ENCODE assay signal across 8 cellular contexts in the genomic region with DNA sequence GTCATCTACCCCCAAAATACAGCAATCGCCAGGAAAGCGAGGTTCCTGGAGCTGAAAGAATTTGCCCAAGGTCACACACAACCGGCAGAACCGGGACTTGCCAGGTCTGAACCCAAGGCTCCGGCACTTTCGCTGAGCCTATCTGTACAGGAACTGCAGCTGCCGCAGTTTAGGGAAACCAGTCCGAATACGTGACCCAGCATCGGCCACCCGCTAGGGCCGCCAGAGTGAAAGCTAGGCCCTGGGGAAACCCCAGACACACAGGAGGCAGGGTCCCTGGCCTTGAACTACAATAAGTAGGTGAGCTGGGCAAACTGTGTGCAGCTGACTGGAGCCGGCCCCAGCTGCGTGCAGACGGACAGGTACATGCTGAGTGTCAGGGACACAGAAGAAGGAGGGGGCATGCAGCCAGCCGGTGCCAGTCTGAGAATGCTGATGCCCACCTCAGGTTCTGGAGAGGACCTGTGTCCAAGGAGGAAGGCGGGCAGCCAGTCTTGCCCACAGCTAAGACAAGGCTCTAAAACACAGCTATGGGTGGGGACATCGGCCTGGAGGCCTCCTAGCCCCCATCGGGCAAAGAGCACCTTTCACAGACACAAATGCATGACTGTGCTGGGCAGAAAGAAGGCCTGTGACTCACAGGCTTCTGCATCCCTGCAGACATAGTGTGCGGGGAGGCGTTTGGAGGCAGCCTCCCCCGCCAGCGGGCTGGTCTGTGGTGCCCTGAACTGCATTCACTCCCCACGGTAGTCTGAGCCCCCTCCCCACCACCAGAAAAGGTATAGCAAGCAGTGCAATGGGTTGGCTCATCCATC.
DNase-seq lines count a peak whose midpoint lies in the region; ATAC-seq and TF ChIP-seq lines count a peak whose summit lies in the region.

No MANE protein-coding gene starts in this region.

- H3K79me2 ChIP-seq in SU-DHL-6 (ENCODE audit: insufficient read depth, low read length) = no peaks in the 10 kb centered on the region

- H3K4me3 ChIP-seq in SU-DHL-6 (ENCODE audit: insufficient read depth, low read length, poor library complexity, severe bottlenecking) = peak overlapping the region; percentile 32

- peak overlapping the region; percentile 62 to 95 (median 71) for H3K27ac Mint-ChIP-seq in nephron

- peak overlapping the region; percentile 47 for H3K9ac ChIP-seq in SU-DHL-6 (ENCODE audit: low read length)

- H3K36me3 Mint-ChIP-seq in nephron (ENCODE audit: low read depth) = no peaks in the 10 kb centered on the region

- H3K4me3 Mint-ChIP-seq in nephron = peak overlapping the region in 2 of 3 experiments; percentile 16 to 38

- peaks cover 24% of the 10 kb centered on the region for H3F3A ChIP-seq in SU-DHL-6 (ENCODE audit: insufficient read depth)

- H3K36me3 ChIP-seq in SU-DHL-6 (ENCODE audit: low read length) = no peaks in the 10 kb centered on the region

- no peaks in the 10 kb centered on the region for H3K27me3 ChIP-seq in SU-DHL-6 (ENCODE audit: low read length)

- no peaks in the 10 kb centered on the region for H3K9me3 ChIP-seq in SU-DHL-6 (ENCODE audit: insufficient read depth, low read length)

- no peak for DNase-seq in glomerular visceral epithelial cell (ENCODE audit: extremely low spot score)
- no peak for DNase-seq in putamen (ENCODE audit: low spot score)
- no peak for DNase-seq in activated CD4-positive, alpha-beta T cell treated with anti-CD3 and anti-CD28 coated beads, Interleukin-2, amount 50 U/mL, for 4 hours

- no peaks in the 10 kb centered on the region for H4K20me1 ChIP-seq in SU-DHL-6 (ENCODE audit: low read depth, low read length)

- TF ChIP-seq CTCF in SU-DHL-6 (IDR thresholded peaks at IDR 0.05; ENCODE audit: insufficient read depth, low read length, poor library complexity, severe bottlenecking) (no peak), nephron (IDR thresholded peaks at IDR 0.05; ENCODE audit: unreplicated experiment in 3 of 3) (no peak)

- ATAC-seq in GM18873 (IDR thresholded peaks at IDR 0.05; ENCODE audit: low FRiP score, unreplicated experiment) (peak; percentile 50), HG02840 (IDR thresholded peaks at IDR 0.05; ENCODE audit: low FRiP score, unreplicated experiment) (peak; percentile 63), HG03175 (IDR thresholded peaks at IDR 0.05; ENCODE audit: unreplicated experiment) (no peak)

- H3K27ac ChIP-seq in SU-DHL-6 (ENCODE audit: low read depth, low read length) = peak overlapping the region; percentile 88

- peak overlapping the region; percentile 74 for H3K4me2 ChIP-seq in SU-DHL-6 (ENCODE audit: low read depth, low read length, poor library complexity, severe bottlenecking)

- no peak overlapping the region for H2AFZ ChIP-seq in SU-DHL-6 (ENCODE audit: low read depth, low read length, severe bottlenecking)

- peaks cover 18% of the 10 kb centered on the region for H3K27me3 Mint-ChIP-seq in nephron (ENCODE audit: low read depth)

- H3K9me3 Mint-ChIP-seq in nephron = no peaks in the 10 kb centered on the region

- no peaks in the 10 kb centered on the region for H3K9me2 ChIP-seq in SU-DHL-6 (replicated peaks; ENCODE audit: insufficient read depth, low read length)

- H3K4me1 Mint-ChIP-seq in nephron = peaks cover 39% of the 10 kb centered on the region
